Comparison of ENCODE assay signal across 28 cellular contexts in genomic region chr7:155782466-155782865, GRCh38. TPM values are rescaled to one million over a fixed set of nuclear protein-coding genes. Genes with fewer than 3 reads are reported as not detected.
"Had no signal": no experiment of that assay in that cellular context is flagged by ENCODE, and none has a peak within 500 bp of the region (broad histone marks: within the 10 kb centered on the region; RNA-seq: fewer than 3 reads in every experiment).

No MANE protein-coding gene starts in this region.

- H3K27ac Mint-ChIP-seq: activated CD4-positive, alpha-beta memory T cell treated with anti-CD3 and anti-CD28 coated beads, Interleukin-2, amount 10 ng/mL, durations not matched to agents 7 days and 5 days; activated CD4-positive, alpha-beta T cell treated with anti-CD3 and anti-CD28 coated beads for 36 hours; activated T-helper 17 cell treated with anti-CD3 and anti-CD28 coated beads, Interleukin-2, amount 50 U/mL, for 72 hours had no signal

- FAIRE-seq: astrocyte, RCC 7860, TTC549 had no signal

- H3K36me3 ChIP-seq: MG63 had no signal

- H3K9me3 Mint-ChIP-seq: activated CD4-positive, alpha-beta memory T cell treated with anti-CD3 and anti-CD28 coated beads, Interleukin-2, amount 10 ng/mL, durations not matched to agents 7 days and 5 days; activated T-helper 17 cell treated with anti-CD3 and anti-CD28 coated beads, Interleukin-2, amount 50 U/mL, for 72 hours; brain; central memory CD8-positive, alpha-beta T cell had no signal

- DNase-seq: activated CD4-positive, alpha-beta memory T cell treated with anti-CD3 and anti-CD28 coated beads, Interleukin-2, amount 10 ng/mL, durations not matched to agents 7 days and 5 days; activated CD4-positive, alpha-beta T cell treated with anti-CD3 and anti-CD28 coated beads for 36 hours; activated CD4-positive, alpha-beta T cell treated with anti-CD3 and anti-CD28 coated beads, Interleukin-2, amount 50 U/mL, for 1 hour; activated naive CD4-positive, alpha-beta T cell treated with anti-CD3 and anti-CD28 coated beads, Interleukin-2, amount 50 U/mL, for 16 hours; activated T-cell treated with anti-CD3 and anti-CD28 coated beads for 4 hours; amygdala; MG63; MV-4-11; NCI-H1092 treated with DMSO at 0.1 percent for 48 hours; NCI-H1417 treated with DMSO at 0.1 percent for 48 hours; NCI-H1694 treated with DMSO at 0.1 percent for 48 hours; NCI-H2029 treated with DMSO at 0.1 percent for 48 hours; NCI-H345; NCI-H510A; NCI-H69; SHP77; T-helper 2 cell; T1000 had no signal

- H3K27me3 ChIP-seq: MG63 had no signal

- H3K4me3 Mint-ChIP-seq: activated CD4-positive, alpha-beta memory T cell treated with anti-CD3 and anti-CD28 coated beads, Interleukin-2, amount 10 ng/mL, durations not matched to agents 7 days and 5 days; activated CD4-positive, alpha-beta T cell treated with anti-CD3 and anti-CD28 coated beads for 36 hours; activated T-helper 17 cell treated with anti-CD3 and anti-CD28 coated beads, Interleukin-2, amount 50 U/mL, for 72 hours; brain; central memory CD8-positive, alpha-beta T cell had no signal

- H3K27me3 Mint-ChIP-seq: activated T-helper 17 cell treated with anti-CD3 and anti-CD28 coated beads, Interleukin-2, amount 50 U/mL, for 72 hours; central memory CD8-positive, alpha-beta T cell had no signal

- ATAC-seq: activated CD4-positive, alpha-beta T cell treated with anti-CD3 and anti-CD28 coated beads for 36 hours; activated T-helper 17 cell treated with anti-CD3 and anti-CD28 coated beads, Interleukin-2, amount 50 U/mL, for 72 hours; SK-N-SH treated with all-trans-retinoic acid at 6 μM for 48 hours had no signal

- H3K4me3 ChIP-seq: MG63, SJSA1 had no signal

- H3K27ac ChIP-seq: SJSA1, VCaP had no signal

- H3K9me3 ChIP-seq: MG63 had no signal

RNA-seq across cellular contexts. Expression of gene SHH, which starts 29.8 kb away (rescaled TPM):
- total RNA-seq: activated CD4-positive, alpha-beta memory T cell treated with anti-CD3 and anti-CD28 coated beads, Interleukin-2, amount 10 ng/mL, durations not matched to agents 7 days and 5 days; activated CD4-positive, alpha-beta T cell treated with anti-CD3 and anti-CD28 coated beads for 36 hours; activated CD8-positive, alpha-beta memory T cell treated with anti-CD3 and anti-CD28 coated beads for 36 hours; activated T-helper 17 cell treated with anti-CD3 and anti-CD28 coated beads, Interleukin-2, amount 50 U/mL, for 72 hours; SJSA1 had no signal
